Comparison of ENCODE assay signal across 23 cellular contexts in the genomic region with DNA sequence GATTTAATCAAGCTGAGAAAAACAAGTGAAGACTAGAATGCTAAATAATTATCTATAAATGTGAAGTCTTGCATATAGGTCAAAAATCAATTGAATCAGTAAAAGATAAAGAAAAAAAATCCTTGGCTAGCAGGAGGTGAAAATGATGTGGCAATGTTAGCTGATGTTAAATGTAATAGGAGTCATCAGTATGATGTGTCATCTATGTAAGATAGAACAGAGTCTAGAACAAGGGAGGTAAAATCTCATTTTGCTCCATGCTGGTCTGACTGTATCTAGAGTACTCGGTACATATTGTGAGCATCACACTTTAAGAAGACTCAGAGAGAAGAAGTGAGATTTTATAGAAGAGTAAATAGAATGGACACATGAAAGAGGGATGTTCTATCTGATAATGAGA.
DNase-seq lines count a peak whose midpoint lies in the region; ATAC-seq and TF ChIP-seq lines count a peak whose summit lies in the region.
"Had no signal": no experiment of that assay in that cellular context is flagged by ENCODE, and none has a peak within 500 bp of the region (broad histone marks: within the 10 kb centered on the region; RNA-seq: fewer than 3 reads in every experiment).

No MANE protein-coding gene starts in this region.

- dilution Hi-C loops in mammary epithelial cell (cut with HindIII; ENCODE audit: low sequenced_read_pairs), result no loop called here

- no peaks in the 10 kb centered on the region for H3K36me3 Mint-ChIP-seq in MCF 10A (ENCODE audit: insufficient read depth, unreplicated experiment)
- H3K36me3 Mint-ChIP-seq in effector memory CD8-positive, alpha-beta T cell (ENCODE audit: insufficient read depth), result no peaks in the 10 kb centered on the region
- H3K36me3 Mint-ChIP-seq: CD14-positive monocyte; CD8-positive, alpha-beta memory T cell had no signal

- H3K36me3 ChIP-seq in breast epithelium (no peaks in the 10 kb centered on the region), mammary epithelial cell (ENCODE audit: insufficient read depth, low read length) (no peaks in the 10 kb centered on the region), A673 (ENCODE audit: insufficient read depth, low read length, poor library complexity, severe bottlenecking) (no peaks in the 10 kb centered on the region)
- H3K36me3 ChIP-seq: BE2C; BLaER1 treated with 17β-estradiol and CSF1 and Interleukin-3, amounts not matched to agents 10 nM and 100 nM had no signal

- WGBS in mammary epithelial cell (ENCODE audit: low coverage, missing lambda C conversion rate), result 100% methylated on average over 1 of the region's 1 CpG

- no peak overlapping the region for H3K4me2 ChIP-seq in mammary epithelial cell (ENCODE audit: insufficient read depth, low read depth, low read length)

- H3K4me1 ChIP-seq in breast epithelium (no peaks in the 10 kb centered on the region), mammary epithelial cell (ENCODE audit: insufficient read depth, low read length) (peaks cover 17% of the 10 kb centered on the region), A673 (ENCODE audit: insufficient read depth, low read length, poor library complexity, severe bottlenecking) (no peaks in the 10 kb centered on the region)
- H3K4me1 ChIP-seq: BE2C had no signal

- CTCF ChIA-PET in MCF 10A (lab: Yijun Ruan, JAX) (interaction anchor here (0.6 to 0.8 kb wide), 2 partner anchors 20 to 164 kb away, joined by 3 read pairs; no protein-coding TSS in a partner anchor), mammary epithelial cell (lab: Charles Lee; ENCODE audit: low non-redundant PET) (no interaction called here), A673 (lab: Charles Lee) (no interaction called here)

- in situ Hi-C loops in mammary epithelial cell (cut with MboI; ENCODE audit: low sequenced_read_pairs in 2 of 2), result no loop called here

- H3K4me1 Mint-ChIP-seq in MCF 10A (ENCODE audit: insufficient read depth, unreplicated experiment), result peaks cover 24% of the 10 kb centered on the region
- H3K4me1 Mint-ChIP-seq in effector memory CD8-positive, alpha-beta T cell (ENCODE audit: low read depth in 2 of 2), result no peaks in the 10 kb centered on the region
- H3K4me1 Mint-ChIP-seq: CD14-positive monocyte; CD8-positive, alpha-beta memory T cell had no signal

- no peak overlapping the region for H3K27ac ChIP-seq in breast epithelium
- H3K27ac ChIP-seq in mammary epithelial cell (ENCODE audit: insufficient read depth, low read depth, low read length), result no peak overlapping the region
- no peak overlapping the region for H3K27ac ChIP-seq in A673 (ENCODE audit: low read depth, low read length, poor library complexity, severe bottlenecking)
- H3K27ac ChIP-seq: 22Rv1; BLaER1 treated with 17β-estradiol and CSF1 and Interleukin-3, amounts not matched to agents 10 nM and 100 nM had no signal

- no peak overlapping the region for H3K27ac Mint-ChIP-seq in MCF 10A (ENCODE audit: low read depth, unreplicated experiment)
- H3K27ac Mint-ChIP-seq in effector memory CD8-positive, alpha-beta T cell, result no peak overlapping the region
- H3K27ac Mint-ChIP-seq: CD14-positive monocyte; CD4-positive, alpha-beta T cell; CD8-positive, alpha-beta memory T cell had no signal

- H3K27me3 ChIP-seq in breast epithelium (no peaks in the 10 kb centered on the region), mammary epithelial cell (ENCODE audit: insufficient read depth, low read length) (no peaks in the 10 kb centered on the region), A673 (replicated peaks; ENCODE audit: insufficient read depth, low read depth, low read length, poor library complexity) (peaks cover 22% of the 10 kb centered on the region)
- H3K27me3 ChIP-seq: BE2C; BLaER1 treated with 17β-estradiol and CSF1 and Interleukin-3, amounts not matched to agents 10 nM and 100 nM had no signal

- H3K9ac ChIP-seq in mammary epithelial cell (ENCODE audit: insufficient read depth, low read length), result no peak overlapping the region
- H3K9ac ChIP-seq: BLaER1 treated with 17β-estradiol and CSF1 and Interleukin-3, amounts not matched to agents 10 nM and 100 nM had no signal

- ATAC-seq in GM19023 (IDR thresholded peaks at IDR 0.05; ENCODE audit: unreplicated experiment), result no peak
- no peak for ATAC-seq in effector memory CD8-positive, alpha-beta T cell (replicated peaks)
- ATAC-seq: GM12878, HCT116 had no signal

- intact Hi-C loops in MCF 10A (cut with micrococcal nuclease) (no loop called here), breast epithelium (cut with DNase I; ENCODE audit: low total_unique reads) (loop anchor here (5.0 kb wide), 1 partner anchor 1021 kb away; no protein-coding TSS in a partner anchor), mammary epithelial cell (cut with micrococcal nuclease) (no loop called here), A673 (cut with micrococcal nuclease; ENCODE audit: unreplicated experiment) (no loop called here)

- POLR2A ChIA-PET in MCF 10A (lab: Yijun Ruan, JAX) (interaction anchor here (0.6 kb wide), 2 partner anchors 22 to 54 kb away, joined by 3 read pairs; no protein-coding TSS in a partner anchor), A673 (lab: Charles Lee; ENCODE audit: low non-redundant PET) (no interaction called here)

- TF ChIP-seq POLR2A in breast epithelium (IDR thresholded peaks at IDR 0.05), result no peak

- TF ChIP-seq CTCF in MCF 10A (IDR thresholded peaks at IDR 0.05; ENCODE audit: unreplicated experiment), result no peak
- TF ChIP-seq CTCF in breast epithelium (IDR thresholded peaks at IDR 0.05), result no peak
- no peak for TF ChIP-seq CTCF in mammary epithelial cell (conservative IDR thresholded peaks at IDR 0.05 in 1 of 2, IDR thresholded peaks at IDR 0.05 in 1 of 2; ENCODE audit: extremely low read depth in 1 of 2, insufficient read depth in 1 of 2, low read depth in 1 of 2, low read length in 2 of 2)
- no peak for TF ChIP-seq CTCF in fibroblast of mammary gland (conservative IDR thresholded peaks at IDR 0.05; ENCODE audit: control insufficient read depth, insufficient read depth, low read depth, low read length)
- no peak for TF ChIP-seq CTCF in A673 (conservative IDR thresholded peaks at IDR 0.05; ENCODE audit: low read depth, low read length)

- no peaks in the 10 kb centered on the region for H4K20me1 ChIP-seq in mammary epithelial cell (ENCODE audit: insufficient read depth, low read length)
- H4K20me1 ChIP-seq: BLaER1 treated with 17β-estradiol and CSF1 and Interleukin-3, amounts not matched to agents 10 nM and 100 nM had no signal

- BruUV-seq in MCF 10A (replicated peaks; lab: Mats Ljungman, UMichigan) (no TSS peak), mammary epithelial cell (replicated peaks; lab: Mats Ljungman, UMichigan) (no TSS peak), A673 (replicated peaks; lab: Mats Ljungman, UMichigan) (no TSS peak)

- H3K9me3 ChIP-seq in breast epithelium (no peaks in the 10 kb centered on the region), mammary epithelial cell (replicated peaks; ENCODE audit: insufficient read depth, low read length) (no peaks in the 10 kb centered on the region), A673 (ENCODE audit: low read depth, low read length, poor library complexity, severe bottlenecking) (no peaks in the 10 kb centered on the region)
- H3K9me3 ChIP-seq: BE2C; BLaER1 treated with 17β-estradiol and CSF1 and Interleukin-3, amounts not matched to agents 10 nM and 100 nM had no signal

- peak; percentile 4 for DNase-seq in MCF 10A (ENCODE audit: unreplicated experiment)
- no peak for DNase-seq in breast epithelium (ENCODE audit: low spot score in 2 of 2)
- peak; percentile 31 for DNase-seq in mammary epithelial cell
- peak; percentile 12 for DNase-seq in fibroblast of mammary gland (ENCODE audit: low read depth)
- no peak for DNase-seq in A673 (ENCODE audit: low spot score)
- no peak for DNase-seq in activated CD8-positive, alpha-beta memory T cell treated with anti-CD3 and anti-CD28 coated beads, Interleukin-2, amount 50 U/mL, for 4 hours
- no peak for DNase-seq in effector memory CD8-positive, alpha-beta T cell
- DNase-seq: ACHN; AML-193; BE2C; CD4-positive, alpha-beta T cell; CD8-positive, alpha-beta memory T cell; DMS 273 treated with DMSO at 0.1 percent for 48 hours; DMS79; EL; GDM1; H7 had no signal

- no peak overlapping the region for H3K4me3 ChIP-seq in breast epithelium
- H3K4me3 ChIP-seq in mammary epithelial cell (replicated peaks in 1 of 3; ENCODE audit: insufficient read depth in 1 of 3, low read depth in 2 of 3, low read length in 3 of 3), result no peak overlapping the region
- H3K4me3 ChIP-seq in fibroblast of mammary gland (ENCODE audit: control insufficient read depth, low read depth, low read length), result no peak overlapping the region
- no peak overlapping the region for H3K4me3 ChIP-seq in A673 (ENCODE audit: low read depth, low read length, poor library complexity, severe bottlenecking)
- H3K4me3 ChIP-seq: BLaER1 treated with 17β-estradiol and CSF1 and Interleukin-3, amounts not matched to agents 10 nM and 100 nM; GM12878 had no signal

- H3K79me2 ChIP-seq in mammary epithelial cell (ENCODE audit: insufficient read depth, low read length), result no peaks in the 10 kb centered on the region

- no peak overlapping the region for H3K4me3 Mint-ChIP-seq in MCF 10A (ENCODE audit: unreplicated experiment)
- no peak overlapping the region for H3K4me3 Mint-ChIP-seq in effector memory CD8-positive, alpha-beta T cell
- H3K4me3 Mint-ChIP-seq: CD14-positive monocyte; CD4-positive, alpha-beta T cell; CD8-positive, alpha-beta memory T cell had no signal

- no peak overlapping the region for H2AFZ ChIP-seq in mammary epithelial cell (ENCODE audit: low read depth, low read length)

- no peaks in the 10 kb centered on the region for H3K9me3 Mint-ChIP-seq in MCF 10A (ENCODE audit: unreplicated experiment)
- H3K9me3 Mint-ChIP-seq in effector memory CD8-positive, alpha-beta T cell, result peaks cover 0 to 3% of the 10 kb centered on the region in 2 donors
- H3K9me3 Mint-ChIP-seq: CD4-positive, alpha-beta T cell had no signal

- no peaks in the 10 kb centered on the region for H3K27me3 Mint-ChIP-seq in MCF 10A (ENCODE audit: insufficient read depth, unreplicated experiment)
- H3K27me3 Mint-ChIP-seq in effector memory CD8-positive, alpha-beta T cell, result peaks cover 20 to 22% of the 10 kb centered on the region in 2 donors

Comparison
In these comparisons a context has a peak if more than half of its experiments do, and no peak if none do; other contexts are left out.
1. DNase-seq: peak in MCF 10A (single experiment), mammary epithelial cell (single experiment) and fibroblast of mammary gland (single experiment); none in breast epithelium (0 of 2), A673 (single experiment), activated CD8-positive, alpha-beta memory T cell treated with anti-CD3 and anti-CD28 coated beads, Interleukin-2, amount 50 U/mL, for 4 hours (single experiment) and effector memory CD8-positive, alpha-beta T cell (0 of 3).